Comparison of ENCODE assay signal across 1 cellular context in genomic region chr2:72825271-72826155, GRCh38.
A peak's percentile ranks its signal among the peaks of the same experiment; 100 is the strongest.
TF ChIP-seq lines count a peak whose summit lies in the region.

Gene EXOC6B (minus strand): TSS chr2:72826033.

TF ChIP-seq in HepG2, 621 proteins besides CTCF, POLR2A, EP300 and RAD21 (continued from another document and continues in another):
- peak; percentile 97; the same call in 1 of the 2 replicates for TF ChIP-seq ZNF34 (CRISPR knock-in tag; IDR thresholded peaks at IDR 0.05; ENCODE audit: borderline replicate concordance)
- no peak for TF ChIP-seq HNF4A (CRISPR knock-in tag; IDR thresholded peaks at IDR 0.05)
- no peak for TF ChIP-seq SIX1 (CRISPR knock-in tag; IDR thresholded peaks at IDR 0.05; ENCODE audit: borderline replicate concordance)
- peak; percentile 71; the same call in 1 of the 2 replicates for TF ChIP-seq ZNF30 (CRISPR knock-in tag; IDR thresholded peaks at IDR 0.05)
- TF ChIP-seq RBM39 (IDR thresholded peaks at IDR 0.05; ENCODE audit: low read depth, low read length, poor library complexity, severe bottlenecking) = no peak
- no peak; the same call in 1 of the 2 replicates for TF ChIP-seq MYC (CRISPR knock-in tag; IDR thresholded peaks at IDR 0.05; ENCODE audit: borderline replicate concordance)
- no peak; the same call in 1 of the 2 replicates for TF ChIP-seq ZNF678 (CRISPR knock-in tag; IDR thresholded peaks at IDR 0.05)
- TF ChIP-seq ZNF549 (CRISPR knock-in tag; IDR thresholded peaks at IDR 0.05) = no peak
- no peak for TF ChIP-seq HMG20B (CRISPR knock-in tag; conservative IDR thresholded peaks at IDR 0.05)
- TF ChIP-seq SCMH1 (CRISPR knock-in tag; IDR thresholded peaks at IDR 0.05; ENCODE audit: borderline replicate concordance) = no peak
- TF ChIP-seq AHDC1 (CRISPR knock-in tag; IDR thresholded peaks at IDR 0.05; ENCODE audit: borderline replicate concordance) = no peak
- TF ChIP-seq GRHL1 (CRISPR knock-in tag; conservative IDR thresholded peaks at IDR 0.05) = no peak
- 0 out of 2 replicates have a peak, but pooled peaks have one; percentile 84 for TF ChIP-seq ZNF333 (CRISPR knock-in tag; IDR thresholded peaks at IDR 0.05; ENCODE audit: borderline replicate concordance)
- TF ChIP-seq SPEN (CRISPR knock-in tag; IDR thresholded peaks at IDR 0.05; ENCODE audit: low read depth) = peak; percentile 76
- no peak; the same call in 1 of the 2 replicates for TF ChIP-seq ZNF788 (CRISPR knock-in tag; IDR thresholded peaks at IDR 0.05; ENCODE audit: borderline replicate concordance)
- TF ChIP-seq ATF5 (CRISPR knock-in tag; IDR thresholded peaks at IDR 0.05; ENCODE audit: low read depth) = peak; percentile 92
- no peak for TF ChIP-seq DBP (CRISPR knock-in tag; IDR thresholded peaks at IDR 0.05; ENCODE audit: not compliant biosample characterization)
- peak; percentile 95; the same call in 1 of the 2 replicates for TF ChIP-seq NRL (CRISPR knock-in tag; IDR thresholded peaks at IDR 0.05; ENCODE audit: borderline replicate concordance)
- TF ChIP-seq ZNF362 (CRISPR knock-in tag; IDR thresholded peaks at IDR 0.05; ENCODE audit: borderline replicate concordance) = peak; percentile 61; the same call in 1 of the 2 replicates
- TF ChIP-seq SKI (IDR thresholded peaks at IDR 0.05; ENCODE audit: partially characterized antibody) = peak; percentile 57
- TF ChIP-seq NFKB2 (CRISPR knock-in tag; IDR thresholded peaks at IDR 0.05; ENCODE audit: borderline replicate concordance) = peak; percentile 41; the same call in 1 of the 2 replicates
- peak; percentile 44 for TF ChIP-seq SP5 (CRISPR knock-in tag; IDR thresholded peaks at IDR 0.05; ENCODE audit: borderline replicate concordance, low read depth)
- TF ChIP-seq DPF2 (CRISPR knock-in tag; IDR thresholded peaks at IDR 0.05; ENCODE audit: borderline replicate concordance, low read depth) = no peak
- peak; percentile 82 for TF ChIP-seq ZNF891 (CRISPR knock-in tag; IDR thresholded peaks at IDR 0.05)
- no peak for TF ChIP-seq MTA3 (CRISPR knock-in tag; IDR thresholded peaks at IDR 0.05)
- peak; percentile 56; the same call in 1 of the 2 replicates for TF ChIP-seq HDAC2 (CRISPR knock-in tag; IDR thresholded peaks at IDR 0.05)
- TF ChIP-seq HOXA3 (CRISPR knock-in tag; IDR thresholded peaks at IDR 0.05) = peak; percentile 74
- TF ChIP-seq TRAFD1 (CRISPR knock-in tag; IDR thresholded peaks at IDR 0.05; ENCODE audit: borderline replicate concordance) = no peak; the same call in 1 of the 2 replicates
- TF ChIP-seq ZNF382 (CRISPR knock-in tag; IDR thresholded peaks at IDR 0.05; ENCODE audit: borderline replicate concordance) = no peak
- peak; percentile 49; the same call in 1 of the 2 replicates for TF ChIP-seq ARID3A (IDR thresholded peaks at IDR 0.05; ENCODE audit: low read depth, low read length)
- TF ChIP-seq GPN1 (CRISPR knock-in tag; IDR thresholded peaks at IDR 0.05; ENCODE audit: borderline replicate concordance) = no peak
- peak; percentile 73 for TF ChIP-seq PHF20 (CRISPR knock-in tag; IDR thresholded peaks at IDR 0.05)
- TF ChIP-seq PAF1 (CRISPR knock-in tag; IDR thresholded peaks at IDR 0.05) = no peak
- TF ChIP-seq ZNF687 (CRISPR knock-in tag; IDR thresholded peaks at IDR 0.05) = peak; percentile 89
- no peak for TF ChIP-seq JUND (CRISPR knock-in tag; IDR thresholded peaks at IDR 0.05)
- no peak for TF ChIP-seq RFX1 (IDR thresholded peaks at IDR 0.05)
- TF ChIP-seq FOXK1 (CRISPR knock-in tag; IDR thresholded peaks at IDR 0.05; ENCODE audit: borderline replicate concordance, low read depth) = peak; percentile 85; the same call in 1 of the 2 replicates
- TF ChIP-seq ZNF780A (CRISPR knock-in tag; IDR thresholded peaks at IDR 0.05) = peak; percentile 54; the same call in 1 of the 2 replicates
- TF ChIP-seq TBX2 (CRISPR knock-in tag; IDR thresholded peaks at IDR 0.05; ENCODE audit: borderline replicate concordance) = peak; percentile 85; the same call in 1 of the 2 replicates
- TF ChIP-seq ZNF782 (CRISPR knock-in tag; IDR thresholded peaks at IDR 0.05; ENCODE audit: borderline replicate concordance) = peak; percentile 94; the same call in 1 of the 2 replicates
- TF ChIP-seq ZNF605 (CRISPR knock-in tag; IDR thresholded peaks at IDR 0.05) = peak; percentile 75; the same call in 1 of the 2 replicates
- peak; percentile 97 for TF ChIP-seq ZNF776 (CRISPR knock-in tag; IDR thresholded peaks at IDR 0.05)
- peak; percentile 94 for TF ChIP-seq ATF2 (CRISPR knock-in tag; IDR thresholded peaks at IDR 0.05)
- peak; percentile 62; the same call in 1 of the 2 replicates for TF ChIP-seq FOSL2 (CRISPR knock-in tag; IDR thresholded peaks at IDR 0.05)
- peak; percentile 63 for TF ChIP-seq NFYC (CRISPR knock-in tag; IDR thresholded peaks at IDR 0.05)
